ENCODE assay signal across 9 cellular contexts in genomic region chr5:118806571-118806970, GRCh38.
"Had no signal": no experiment of that assay in that cellular context is flagged by ENCODE, and none has a peak within 500 bp of the region (broad histone marks: within the 10 kb centered on the region; RNA-seq: fewer than 3 reads in every experiment).

No MANE protein-coding gene starts in this region.

- H3K4me3 ChIP-seq: GM23248, HAP-1 had no signal

- ATAC-seq: HCT116, HepG2 had no signal

- H3K36me3 ChIP-seq: HAP-1 had no signal

- H3K27ac ChIP-seq: GM23248 had no signal

- H3K9me3 Mint-ChIP-seq: HFFc6 had no signal

- H3K4me1 ChIP-seq: HAP-1 had no signal

- H3K27ac Mint-ChIP-seq: HFFc6, IgD-negative memory B cell had no signal

- DNase-seq: GM23248, GOT3, H7, HFFc6, KBM-7 had no signal

- FAIRE-seq: HepG2 had no signal
